ENCODE assay signal across 10 cellular contexts in the genomic region with DNA sequence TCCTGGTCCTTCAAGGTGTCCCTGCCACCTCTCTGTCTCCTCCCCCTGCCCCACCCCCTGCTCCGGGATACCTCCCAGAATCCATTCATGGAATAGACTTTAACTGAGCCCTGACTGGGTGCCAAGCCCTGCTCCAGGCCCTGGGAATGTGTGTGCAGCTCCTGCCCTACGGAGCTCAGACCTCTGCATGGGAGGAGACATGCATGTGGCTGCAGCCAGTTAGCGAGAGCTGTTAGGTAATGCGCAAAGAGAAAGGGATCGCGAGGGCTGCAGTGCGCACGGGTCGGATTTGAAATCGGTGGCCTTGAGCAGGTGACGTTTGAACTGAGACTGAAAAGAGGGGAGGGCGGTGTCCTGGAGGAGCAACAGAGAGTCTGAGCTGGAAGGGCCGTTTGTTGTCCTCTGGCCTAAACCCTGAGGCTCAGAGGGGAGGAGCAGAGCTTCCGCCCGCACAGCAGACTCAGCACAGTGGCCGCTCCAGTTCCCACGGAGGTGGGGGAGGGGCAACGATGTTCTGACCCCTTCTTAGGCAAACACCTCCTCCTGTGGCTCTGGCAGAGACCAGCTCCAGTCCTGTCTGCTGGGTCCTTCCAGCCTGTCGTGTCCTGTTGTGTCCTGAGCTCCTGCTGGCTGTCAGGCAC. TPM values are rescaled to one million over a fixed set of nuclear protein-coding genes. Genes with fewer than 3 reads are reported as not detected.
DNase-seq lines count a peak whose midpoint lies in the region; ATAC-seq, FAIRE-seq and TF ChIP-seq lines count a peak whose summit lies in the region.
"Had no signal": no experiment of that assay in that cellular context is flagged by ENCODE, and none has a peak within 500 bp of the region (broad histone marks: within the 10 kb centered on the region; RNA-seq: fewer than 3 reads in every experiment).

No MANE protein-coding gene starts in this region.

- H3K79me2 ChIP-seq in astrocyte (ENCODE audit: insufficient read depth, low read length): no peaks in the 10 kb centered on the region

- no peaks in the 10 kb centered on the region for H4K20me1 ChIP-seq in astrocyte (ENCODE audit: insufficient read depth, low read length)

- H3K9me3 ChIP-seq in astrocyte (ENCODE audit: insufficient read depth, low read depth, low read length) (no peaks in the 10 kb centered on the region), iPS-20b (ENCODE audit: insufficient read depth, low read depth, low read length) (no peaks in the 10 kb centered on the region), skeletal muscle satellite cell (replicated peaks; ENCODE audit: low read length) (no peaks in the 10 kb centered on the region)

- peak overlapping the region; percentile 42 for H2AFZ ChIP-seq in astrocyte (ENCODE audit: low read depth, low read length)

- H3K9me3 Mint-ChIP-seq in astrocyte (ENCODE audit: unreplicated experiment): peaks cover 2% of the 10 kb centered on the region

- H3K9ac ChIP-seq in astrocyte (ENCODE audit: low read length) (no peak overlapping the region), iPS-20b (ENCODE audit: low read depth, low read length) (peak overlapping the region; percentile 17; the same call in 1 of the 2 replicates), skeletal muscle satellite cell (ENCODE audit: low read depth, low read length) (no peak overlapping the region)

- H3K27ac ChIP-seq in astrocyte (ENCODE audit: low read depth, low read length) (no peak overlapping the region), iPS-20b (ENCODE audit: low read length) (no peak overlapping the region)

- H3K4me3 ChIP-seq in astrocyte (ENCODE audit: insufficient read depth, low read depth, low read length): no peak overlapping the region
- H3K4me3 ChIP-seq in iPS-20b (ENCODE audit: low read length): peak overlapping the region; percentile 44
- no peak overlapping the region for H3K4me3 ChIP-seq in skeletal muscle satellite cell (ENCODE audit: low read length)

- in situ Hi-C loops in KBM-7 (cut with MboI; ENCODE audit: low pct_unique_long_range_greater_than_20kb, low sequenced_read_pairs): no loop called here

- peaks cover 18% of the 10 kb centered on the region for H3K4me1 Mint-ChIP-seq in astrocyte (ENCODE audit: low read depth, unreplicated experiment)

- H3K27ac Mint-ChIP-seq in astrocyte (ENCODE audit: unreplicated experiment): no peak overlapping the region

- FAIRE-seq in astrocyte (lab: Jason Lieb, UNC): no peak

- no peak for ATAC-seq in GM18511 (IDR thresholded peaks at IDR 0.05; ENCODE audit: unreplicated experiment)
- no peak for ATAC-seq in HG03039 (IDR thresholded peaks at IDR 0.05; ENCODE audit: unreplicated experiment)
- no peak for ATAC-seq in HG03432 (IDR thresholded peaks at IDR 0.05; ENCODE audit: unreplicated experiment)

- H3K36me3 ChIP-seq in astrocyte (ENCODE audit: insufficient read depth, low read length) (no peaks in the 10 kb centered on the region), iPS-20b (ENCODE audit: insufficient read depth, low read depth, low read length) (no peaks in the 10 kb centered on the region), skeletal muscle satellite cell (ENCODE audit: insufficient read depth, low read length) (no peaks in the 10 kb centered on the region)

- H3K4me1 ChIP-seq in astrocyte (ENCODE audit: insufficient read depth, low read length) (peaks cover 8% of the 10 kb centered on the region), iPS-20b (ENCODE audit: insufficient read depth, low read length) (peaks cover 13% of the 10 kb centered on the region; the same call in 1 of the 2 replicates), skeletal muscle satellite cell (ENCODE audit: control insufficient read depth, insufficient read depth, low read length) (peaks cover 11% of the 10 kb centered on the region)

- peaks cover 42% of the 10 kb centered on the region for H3K27me3 Mint-ChIP-seq in astrocyte (ENCODE audit: low read depth, unreplicated experiment)

- DNase-seq in HT-29 (ENCODE audit: low spot score) (peak; percentile 94), astrocyte (ENCODE audit: low read depth) (no peak), KBM-7 (no peak)
- DNase-seq: activated naive CD4-positive, alpha-beta T cell treated with Interleukin-2 at 50 U/mL for 16 hours; midbrain had no signal

- H3K4me2 ChIP-seq in astrocyte (ENCODE audit: low read length) (peak overlapping the region; percentile 72), skeletal muscle satellite cell (ENCODE audit: low read length) (peak overlapping the region; percentile 26)

- no peak for TF ChIP-seq CTCF in astrocyte (IDR thresholded peaks at IDR 0.05; ENCODE audit: insufficient read depth, low read depth, low read length)

- no peak overlapping the region for H3K4me3 Mint-ChIP-seq in astrocyte (ENCODE audit: unreplicated experiment)

- H3K36me3 Mint-ChIP-seq in astrocyte (ENCODE audit: low read depth, unreplicated experiment): peaks cover 2% of the 10 kb centered on the region

- H3K27me3 ChIP-seq in astrocyte (ENCODE audit: insufficient read depth, low read length): no peaks in the 10 kb centered on the region
- H3K27me3 ChIP-seq in iPS-20b (ENCODE audit: insufficient read depth, low read length): peaks cover 12% of the 10 kb centered on the region; the same call in 1 of the 2 replicates
- H3K27me3 ChIP-seq in skeletal muscle satellite cell (ENCODE audit: control insufficient read depth, insufficient read depth, low read length): peaks cover 17% of the 10 kb centered on the region

RNA-seq across cellular contexts. Expression of a gene that starts 19.8 kb away (rescaled TPM):
- 6.3 and 7.7 TPM in 2 replicates for total RNA-seq in HT-29 (2014; rRNA removed; shearing (Covaris generic))
- 0.09 and 0.12 TPM in 2 replicates for total RNA-seq in astrocyte
- 0.22 TPM in 1 of 2 replicates, not detected in the other for total RNA-seq in skeletal muscle satellite cell (2012; rRNA removed)

RNA-seq across cellular contexts. Expression of a gene that starts 58.8 kb away (rescaled TPM):
- total RNA-seq in HT-29 (2014; rRNA removed; shearing (Covaris generic)): 58.3 and 64.9 TPM in 2 replicates
- 35.5 and 38.8 TPM in 2 replicates for total RNA-seq in astrocyte
- 45.1 and 54.4 TPM in 2 replicates for total RNA-seq in skeletal muscle satellite cell (2012; rRNA removed)

RNA-seq across cellular contexts. Expression of a gene that starts 59.0 kb away (rescaled TPM):
- total RNA-seq in HT-29 (2014; rRNA removed; shearing (Covaris generic)): 34.8 and 51.2 TPM in 2 replicates
- 56.3 and 63.2 TPM in 2 replicates for total RNA-seq in astrocyte
- total RNA-seq in skeletal muscle satellite cell (2012; rRNA removed): 23.1 and 24.0 TPM in 2 replicates
